ENCODE assay signal across 11 cellular contexts in genomic region chr4:1766336-1767057, GRCh38. TPM values are rescaled to one million over a fixed set of nuclear protein-coding genes. Genes with fewer than 3 reads are reported as not detected.
DNase-seq lines count a peak whose midpoint lies in the region; ATAC-seq, FAIRE-seq and TF ChIP-seq lines count a peak whose summit lies in the region.
"Had no signal": no experiment of that assay in that cellular context is flagged by ENCODE, and none has a peak within 500 bp of the region (broad histone marks: within the 10 kb centered on the region; RNA-seq: fewer than 3 reads in every experiment).

No MANE protein-coding gene starts in this region.

- H3K27me3 ChIP-seq in GM23338 (ENCODE audit: insufficient read depth) (no peaks in the 10 kb centered on the region), SJCRH30 (peaks cover 50% of the 10 kb centered on the region), right atrium auricular region (no peaks in the 10 kb centered on the region)

- H3K4me1 Mint-ChIP-seq in GM23338, result peaks cover 12% of the 10 kb centered on the region
- no peaks in the 10 kb centered on the region for H3K4me1 Mint-ChIP-seq in activated naive CD8-positive, alpha-beta T cell treated with anti-CD3 and anti-CD28 coated beads for 36 hours

- H3K9me3 Mint-ChIP-seq in GM23338, result no peaks in the 10 kb centered on the region; the same call in 2 of the 3 replicates
- no peaks in the 10 kb centered on the region for H3K9me3 Mint-ChIP-seq in activated naive CD8-positive, alpha-beta T cell treated with anti-CD3 and anti-CD28 coated beads for 36 hours

- H3K27ac ChIP-seq in GM23338 (ENCODE audit: low read depth) (no peak overlapping the region), SJCRH30 (no peak overlapping the region), right atrium auricular region (no peak overlapping the region)

- H3K4me3 ChIP-seq in GM23338 (peak overlapping the region; percentile 51), SJCRH30 (peak overlapping the region; percentile 29; the same call in 1 of the 2 replicates), right atrium auricular region (peak overlapping the region; percentile 44 to 58)

- intact Hi-C loops in sciatic nerve (cut with DNase I), result no loop called here

- no peak overlapping the region for H2AFZ ChIP-seq in GM23338

- peak overlapping the region; percentile 79 for H3K4me2 ChIP-seq in GM23338

- H3K9me3 ChIP-seq in SJCRH30 (replicated peaks), result no peaks in the 10 kb centered on the region
- H3K9me3 ChIP-seq in right atrium auricular region, result no peaks in the 10 kb centered on the region

- H3F3A ChIP-seq in GM23338 (replicated peaks; ENCODE audit: low read depth), result no peaks in the 10 kb centered on the region

- H4K20me1 ChIP-seq in GM23338 (replicated peaks; ENCODE audit: insufficient read depth), result no peaks in the 10 kb centered on the region

- H3K36me3 Mint-ChIP-seq in GM23338 (ENCODE audit: low read depth), result no peaks in the 10 kb centered on the region
- no peaks in the 10 kb centered on the region for H3K36me3 Mint-ChIP-seq in activated naive CD8-positive, alpha-beta T cell treated with anti-CD3 and anti-CD28 coated beads for 36 hours

- no peak overlapping the region for H3K4me3 Mint-ChIP-seq in GM23338
- no peak overlapping the region for H3K4me3 Mint-ChIP-seq in activated naive CD8-positive, alpha-beta T cell treated with anti-CD3 and anti-CD28 coated beads for 36 hours

- H3K27ac Mint-ChIP-seq in GM23338, result no peak overlapping the region
- no peak overlapping the region for H3K27ac Mint-ChIP-seq in activated naive CD8-positive, alpha-beta T cell treated with anti-CD3 and anti-CD28 coated beads for 36 hours

- H3K27me3 Mint-ChIP-seq in GM23338 (ENCODE audit: insufficient read depth, low read depth, poor library complexity), result peaks cover 24% of the 10 kb centered on the region
- H3K27me3 Mint-ChIP-seq in activated naive CD8-positive, alpha-beta T cell treated with anti-CD3 and anti-CD28 coated beads for 36 hours, result peaks cover 32% of the 10 kb centered on the region

- H3K36me3 ChIP-seq in GM23338 (ENCODE audit: insufficient read depth), result no peaks in the 10 kb centered on the region
- H3K36me3 ChIP-seq in SJCRH30, result no peaks in the 10 kb centered on the region
- H3K36me3 ChIP-seq in right atrium auricular region, result no peaks in the 10 kb centered on the region

- no peaks in the 10 kb centered on the region for H3K9me2 ChIP-seq in GM23338 (ENCODE audit: insufficient read depth)

- DNase-seq in GM23338 (ENCODE audit: low spot score), result peak; percentile 54
- no peak for DNase-seq in SJCRH30
- DNase-seq in right atrium auricular region (ENCODE audit: low spot score), result no peak
- DNase-seq in sciatic nerve (ENCODE audit: low spot score), result no peak
- DNase-seq in frontal cortex (ENCODE audit: low spot score in 2 of 2), result no peak
- no peak for DNase-seq in NCI-H82 treated with DMSO at 0.1 percent for 48 hours (lab: John Stamatoyannopoulos, UW; ENCODE audit: unreplicated experiment)
- no peak for DNase-seq in NCI-H226
- no peak for DNase-seq in activated naive CD8-positive, alpha-beta T cell treated with anti-CD3 and anti-CD28 coated beads for 36 hours
- DNase-seq: DND-41, NCI-H1436 had no signal

- no peaks in the 10 kb centered on the region for H3K79me2 ChIP-seq in GM23338 (replicated peaks; ENCODE audit: insufficient read depth)

- H3K4me1 ChIP-seq in GM23338 (ENCODE audit: insufficient read depth) (peaks cover 26% of the 10 kb centered on the region), SJCRH30 (peaks cover 30% of the 10 kb centered on the region), right atrium auricular region (peaks cover 0 to 22% of the 10 kb centered on the region in 2 donors)

- ATAC-seq in GM23338 (peak; percentile 14), sciatic nerve (peak; percentile 7)

- FAIRE-seq in frontal cortex (lab: Jason Lieb, UNC), result no peak

- TF ChIP-seq CTCF in GM23338 (conservative IDR thresholded peaks at IDR 0.05; ENCODE audit: low read depth in 2 of 2) (no peak), right atrium auricular region (IDR thresholded peaks at IDR 0.05) (no peak)

TF ChIP-seq in GM23338, 12 proteins besides CTCF, POLR2A, EP300 and RAD21:
- TF ChIP-seq, protein P1, sequence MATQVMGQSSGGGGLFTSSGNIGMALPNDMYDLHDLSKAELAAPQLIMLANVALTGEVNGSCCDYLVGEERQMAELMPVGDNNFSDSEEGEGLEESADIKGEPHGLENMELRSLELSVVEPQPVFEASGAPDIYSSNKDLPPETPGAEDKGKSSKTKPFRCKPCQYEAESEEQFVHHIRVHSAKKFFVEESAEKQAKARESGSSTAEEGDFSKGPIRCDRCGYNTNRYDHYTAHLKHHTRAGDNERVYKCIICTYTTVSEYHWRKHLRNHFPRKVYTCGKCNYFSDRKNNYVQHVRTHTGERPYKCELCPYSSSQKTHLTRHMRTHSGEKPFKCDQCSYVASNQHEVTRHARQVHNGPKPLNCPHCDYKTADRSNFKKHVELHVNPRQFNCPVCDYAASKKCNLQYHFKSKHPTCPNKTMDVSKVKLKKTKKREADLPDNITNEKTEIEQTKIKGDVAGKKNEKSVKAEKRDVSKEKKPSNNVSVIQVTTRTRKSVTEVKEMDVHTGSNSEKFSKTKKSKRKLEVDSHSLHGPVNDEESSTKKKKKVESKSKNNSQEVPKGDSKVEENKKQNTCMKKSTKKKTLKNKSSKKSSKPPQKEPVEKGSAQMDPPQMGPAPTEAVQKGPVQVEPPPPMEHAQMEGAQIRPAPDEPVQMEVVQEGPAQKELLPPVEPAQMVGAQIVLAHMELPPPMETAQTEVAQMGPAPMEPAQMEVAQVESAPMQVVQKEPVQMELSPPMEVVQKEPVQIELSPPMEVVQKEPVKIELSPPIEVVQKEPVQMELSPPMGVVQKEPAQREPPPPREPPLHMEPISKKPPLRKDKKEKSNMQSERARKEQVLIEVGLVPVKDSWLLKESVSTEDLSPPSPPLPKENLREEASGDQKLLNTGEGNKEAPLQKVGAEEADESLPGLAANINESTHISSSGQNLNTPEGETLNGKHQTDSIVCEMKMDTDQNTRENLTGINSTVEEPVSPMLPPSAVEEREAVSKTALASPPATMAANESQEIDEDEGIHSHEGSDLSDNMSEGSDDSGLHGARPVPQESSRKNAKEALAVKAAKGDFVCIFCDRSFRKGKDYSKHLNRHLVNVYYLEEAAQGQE (IDR thresholded peaks at IDR 0.05; ENCODE audit: unreplicated experiment), result no peak
- peak; percentile 50 for TF ChIP-seq STAT1 (IDR thresholded peaks at IDR 0.05; ENCODE audit: unreplicated experiment)

RNA-seq across cellular contexts. Expression of gene FGFR3, which starts 26.6 kb away (rescaled TPM):
- 14.8 and 17.4 TPM in 2 replicates for total RNA-seq in GM23338 (2014; rRNA removed; shearing (Covaris generic))
- polyA plus RNA-seq in GM23338 (2016; fragmentation: Nextera tagmentation; extraction: Ambion mirVana), result 3.6 and 4.2 TPM in 2 replicates
- 2.0 and 2.4 TPM in 2 replicates for total RNA-seq in SJCRH30 (2014; rRNA removed; shearing (Covaris generic))
- total RNA-seq in right atrium auricular region (10 to 100 TPM in 1 of 2 donors, 1 to 10 TPM in 1; 2.6 to 15.4 TPM), sciatic nerve (5.4 TPM), frontal cortex (6.9 TPM)
- not detected for total RNA-seq in activated naive CD8-positive, alpha-beta T cell treated with anti-CD3 and anti-CD28 coated beads for 36 hours
- total RNA-seq: myocyte had no signal

RNA-seq across cellular contexts. Expression of gene TACC3, which starts 45.2 kb away (rescaled TPM):
- total RNA-seq in GM23338 (2014; rRNA removed; shearing (Covaris generic)), result 120 and 136 TPM in 2 replicates
- polyA plus RNA-seq in GM23338 (2016; fragmentation: Nextera tagmentation; extraction: Ambion mirVana), result 120 and 129 TPM in 2 replicates
- total RNA-seq in SJCRH30 (2014; rRNA removed; shearing (Covaris generic)), result 68.3 and 74.7 TPM in 2 replicates
- total RNA-seq in right atrium auricular region (1 to 10 TPM; 3.7 to 5.3 TPM), sciatic nerve (9.9 TPM), frontal cortex (2.0 TPM)
- total RNA-seq in activated naive CD8-positive, alpha-beta T cell treated with anti-CD3 and anti-CD28 coated beads for 36 hours, result 100 to 1,000 TPM; 189 to 190 TPM

RNA-seq across cellular contexts. Expression of gene TMEM129, which starts 45.4 kb away (rescaled TPM):
- total RNA-seq in GM23338 (2014; rRNA removed; shearing (Covaris generic)), result 45.1 and 64.4 TPM in 2 replicates
- 16.2 and 16.4 TPM in 2 replicates for polyA plus RNA-seq in GM23338 (2016; fragmentation: Nextera tagmentation; extraction: Ambion mirVana)
- total RNA-seq in SJCRH30 (2014; rRNA removed; shearing (Covaris generic)), result 15.5 and 18.6 TPM in 2 replicates
- 10 to 100 TPM; 59.0 to 75.4 TPM for total RNA-seq in right atrium auricular region
- total RNA-seq in sciatic nerve, result 24.1 TPM
- total RNA-seq in frontal cortex, result 13.5 TPM
- 10 to 100 TPM; 20.5 to 20.8 TPM for total RNA-seq in activated naive CD8-positive, alpha-beta T cell treated with anti-CD3 and anti-CD28 coated beads for 36 hours

RNA-seq across cellular contexts. Expression of gene SLBP, which starts 54.4 kb away (rescaled TPM):
- 54.4 and 68.3 TPM in 2 replicates for total RNA-seq in GM23338 (2014; rRNA removed; shearing (Covaris generic))
- polyA plus RNA-seq in GM23338 (2016; fragmentation: Nextera tagmentation; extraction: Ambion mirVana), result 58.6 and 62.5 TPM in 2 replicates
- total RNA-seq in SJCRH30 (2014; rRNA removed; shearing (Covaris generic)), result 177 and 183 TPM in 2 replicates
- total RNA-seq in right atrium auricular region (10 to 100 TPM; 15.6 to 20.1 TPM), sciatic nerve (23.2 TPM), frontal cortex (51.0 TPM)
- 100 to 1,000 TPM; 183 to 184 TPM for total RNA-seq in activated naive CD8-positive, alpha-beta T cell treated with anti-CD3 and anti-CD28 coated beads for 36 hours
